In genomic region chr4:38179690-38180299, GRCh38 we compare ENCODE assay signal across 8 cellular contexts.
DNase-seq lines count a peak whose midpoint lies in the region; ATAC-seq, FAIRE-seq and TF ChIP-seq lines count a peak whose summit lies in the region.

No MANE protein-coding gene starts in this region.

- no peak overlapping the region for H3K27ac Mint-ChIP-seq in activated T-helper 17 cell treated with anti-CD3 and anti-CD28 coated beads, Interleukin-2, amount 50 U/mL, for 72 hours

- no peak for TF ChIP-seq EP300 in neural cell (conservative IDR thresholded peaks at IDR 0.05; ENCODE audit: poor library complexity, severe bottlenecking)

- H3K27me3 ChIP-seq in neural cell (ENCODE audit: insufficient read depth, low read depth, low read length), result no peaks in the 10 kb centered on the region

- no peaks in the 10 kb centered on the region for H3K9me3 ChIP-seq in neural cell (ENCODE audit: low read length)

- H2AFZ ChIP-seq in neural cell (ENCODE audit: low read depth, low read length), result no peak overlapping the region

- DNase-seq in GM10266 (ENCODE audit: extremely low spot score), result peak; percentile 72
- DNase-seq in HTR-8/SVneo (ENCODE audit: insufficient read length, low spot score), result peak; percentile 44
- peak; percentile 64 for DNase-seq in RWPE1 (ENCODE audit: low spot score)
- DNase-seq in fibroblast of pulmonary artery (ENCODE audit: low read depth), result peak; percentile 87
- DNase-seq in substantia nigra (lab: John Stamatoyannopoulos, UW), result peak in 43 of 49 donors; percentile 6 to 80 (median 57)

- no peak overlapping the region for H3K4me3 Mint-ChIP-seq in activated T-helper 17 cell treated with anti-CD3 and anti-CD28 coated beads, Interleukin-2, amount 50 U/mL, for 72 hours

- TF ChIP-seq CTCF in GM10266 (IDR thresholded peaks at IDR 0.05; ENCODE audit: control insufficient read depth, insufficient read depth, low read depth, missing control alignments), result peak; percentile 84
- peak; percentile 91 for TF ChIP-seq CTCF in RWPE1 (conservative IDR thresholded peaks at IDR 0.05; ENCODE audit: low read depth)
- TF ChIP-seq CTCF in fibroblast of pulmonary artery (IDR thresholded peaks at IDR 0.05; ENCODE audit: low read length, missing control alignments), result peak; percentile 91
- peak; percentile 97 for TF ChIP-seq CTCF in neural cell (IDR thresholded peaks at IDR 0.05; ENCODE audit: poor library complexity, severe bottlenecking)

- H3K27ac ChIP-seq in RWPE1 (no peak overlapping the region), neural cell (ENCODE audit: low read length) (peak overlapping the region; percentile 12), substantia nigra (ENCODE audit: low read depth, low read length, poor library complexity, severe bottlenecking) (no peak overlapping the region)

- CTCF ChIA-PET in RWPE1 (lab: Yijun Ruan, JAX), result interaction anchor here (0.5 to 2.6 kb wide), 38 partner anchors 9 to 1289 kb away, joined by 3 to 32 read pairs (median 3); no protein-coding TSS in a partner anchor

- ATAC-seq in activated T-helper 17 cell treated with anti-CD3 and anti-CD28 coated beads, Interleukin-2, amount 50 U/mL, for 72 hours (replicated peaks), result peak; percentile 49
- no peak for ATAC-seq in HG03442 (IDR thresholded peaks at IDR 0.05; ENCODE audit: unreplicated experiment)

- POLR2A ChIA-PET in RWPE1 (lab: Yijun Ruan, JAX; ENCODE audit: low non-redundant PET), result no interaction called here

- H3K9ac ChIP-seq in neural cell (ENCODE audit: low read length), result no peak overlapping the region

- H3K4me1 Mint-ChIP-seq in activated T-helper 17 cell treated with anti-CD3 and anti-CD28 coated beads, Interleukin-2, amount 50 U/mL, for 72 hours, result peaks cover 25% of the 10 kb centered on the region

- no peaks in the 10 kb centered on the region for H3F3A ChIP-seq in neural cell (ENCODE audit: insufficient read depth, low read length, poor library complexity, severe bottlenecking)

- H3K4me2 ChIP-seq in neural cell (ENCODE audit: low read length), result no peak overlapping the region

- no peaks in the 10 kb centered on the region for H3K36me3 ChIP-seq in neural cell (ENCODE audit: insufficient read depth, low read length)

- no peaks in the 10 kb centered on the region for H3K9me3 Mint-ChIP-seq in activated T-helper 17 cell treated with anti-CD3 and anti-CD28 coated beads, Interleukin-2, amount 50 U/mL, for 72 hours

- peak; percentile 99 for TF ChIP-seq RAD21 in neural cell (conservative IDR thresholded peaks at IDR 0.05)

- no peak for FAIRE-seq in HTR-8/SVneo (lab: Jason Lieb, UNC)

- no peaks in the 10 kb centered on the region for H3K36me3 Mint-ChIP-seq in activated T-helper 17 cell treated with anti-CD3 and anti-CD28 coated beads, Interleukin-2, amount 50 U/mL, for 72 hours (ENCODE audit: low read depth)

- peaks cover 3% of the 10 kb centered on the region for H3K27me3 Mint-ChIP-seq in activated T-helper 17 cell treated with anti-CD3 and anti-CD28 coated beads, Interleukin-2, amount 50 U/mL, for 72 hours

- no peaks in the 10 kb centered on the region for H3K9me2 ChIP-seq in neural cell (ENCODE audit: insufficient read depth, low read length)

- no peaks in the 10 kb centered on the region for H4K20me1 ChIP-seq in neural cell (ENCODE audit: insufficient read depth)

- no peak overlapping the region for H3K4me3 ChIP-seq in fibroblast of pulmonary artery (replicated peaks; ENCODE audit: low read depth, low read length)
- H3K4me3 ChIP-seq in neural cell (ENCODE audit: low read length), result no peak overlapping the region

- no peaks in the 10 kb centered on the region for H3K79me2 ChIP-seq in neural cell (replicated peaks; ENCODE audit: insufficient read depth, low read length)

TF ChIP-seq in neural cell, 6 proteins besides CTCF, POLR2A, EP300 and RAD21:
- TF ChIP-seq EZH2 (IDR thresholded peaks at IDR 0.05; ENCODE audit: borderline replicate concordance, insufficient read depth, low read length, poor library complexity, severe bottlenecking) (no peak), REST (IDR thresholded peaks at IDR 0.05; ENCODE audit: borderline replicate concordance) (no peak), SMC3 (conservative IDR thresholded peaks at IDR 0.05; ENCODE audit: poor library complexity) (peak; percentile 99)
